In the genomic region with DNA sequence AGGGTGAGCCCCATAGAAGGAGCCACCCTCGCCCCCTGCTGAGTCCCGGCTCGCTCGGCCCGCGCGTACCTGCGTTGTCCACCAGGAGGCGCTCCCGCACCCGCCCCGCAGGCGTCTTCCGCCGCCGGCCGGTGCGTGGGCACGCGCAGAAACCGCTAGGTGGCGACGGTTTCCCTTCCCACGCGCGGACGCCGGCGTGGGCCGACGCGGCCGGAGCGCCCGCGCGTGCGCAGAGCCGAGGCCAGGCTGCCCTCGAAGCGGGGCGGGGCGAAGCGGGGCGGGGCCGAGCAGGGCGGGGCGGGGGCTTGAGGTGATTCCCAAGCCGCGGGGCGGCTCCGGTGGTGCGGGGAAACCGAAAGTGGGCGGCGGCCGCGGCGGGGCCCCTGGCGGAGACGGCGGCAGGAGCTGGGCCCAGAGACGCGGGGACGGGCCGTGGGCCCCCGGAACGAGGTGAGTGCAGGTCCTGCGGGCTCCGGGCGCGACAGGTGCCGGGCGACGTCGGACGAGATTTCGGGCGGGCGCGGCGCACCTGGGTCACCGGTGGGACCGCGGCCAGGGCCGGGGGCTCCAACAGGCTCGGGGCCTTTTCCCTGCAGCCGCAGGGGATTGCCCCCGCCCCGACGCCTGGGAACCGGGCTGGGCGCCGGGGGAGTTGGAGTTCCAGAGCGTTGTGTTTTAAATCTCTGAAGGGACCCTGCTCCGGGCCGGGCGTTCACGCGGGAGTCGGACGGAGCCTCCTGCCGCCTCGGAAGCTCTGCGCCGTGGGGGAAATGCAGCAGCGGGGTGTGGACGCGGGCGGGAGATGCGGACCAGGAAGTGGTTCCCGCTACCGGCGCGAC, we compare ENCODE assay signal across 8 cellular contexts. TPM values are rescaled to one million over a fixed set of nuclear protein-coding genes. Genes with fewer than 3 reads are reported as not detected.
DNase-seq lines count a peak whose midpoint lies in the region; ATAC-seq, FAIRE-seq and TF ChIP-seq lines count a peak whose summit lies in the region.

Gene TDRD7, plus strand, starts transcription at position 308 of the 839 bp plus-strand sequence. CDS start 16,370 bp downstream, outside the sequence.

- H3K36me3 ChIP-seq in SJCRH30 (no peaks in the 10 kb centered on the region), neutrophil (no peaks in the 10 kb centered on the region)

- H3K27ac ChIP-seq in SJCRH30 (no peak within 1 kb of the TSS), neutrophil (peak within 1 kb of the TSS; percentile 91)

- in situ Hi-C loops in KBM-7 (cut with MboI; ENCODE audit: low pct_unique_long_range_greater_than_20kb, low sequenced_read_pairs), result no loop called here

- H3K4me1 ChIP-seq in SJCRH30, result no peaks in the 10 kb centered on the region
- peaks cover 20 to 24% of the 10 kb centered on the region in 2 experiments for H3K4me1 ChIP-seq in neutrophil (ENCODE audit: control insufficient read depth in 1 of 2, insufficient read depth in 1 of 2, low read depth in 1 of 2, low read length in 1 of 2)

- H3K4me3 ChIP-seq in SJCRH30 (peak within 1 kb of the TSS; percentile 70), neutrophil (ENCODE audit: low read depth in 1 of 2, low read length in 1 of 2) (peak within 1 kb of the TSS; percentile 81 to 91)

- TF ChIP-seq CTCF in neutrophil (IDR thresholded peaks at IDR 0.05) (peak; percentile 100), subcutaneous adipose tissue (IDR thresholded peaks at IDR 0.05; ENCODE audit: low read depth) (no peak)

- ATAC-seq in GM21576 (IDR thresholded peaks at IDR 0.05; ENCODE audit: unreplicated experiment), result peak; percentile 83

- DNase-seq in EL, result peak; percentile 83
- peak; percentile 85 for DNase-seq in KBM-7
- peak; percentile 55 to 78 for DNase-seq in SJCRH30
- DNase-seq in activated gamma-delta T cell treated with anti-CD3 and anti-CD28 coated beads, Interleukin-2, amount 50 U/mL, for 16 hours (ENCODE audit: low read depth), result peak; percentile 87
- peak; percentile 96 for DNase-seq in frontal cortex (ENCODE audit: low spot score in 2 of 2)

- H3K9me3 ChIP-seq in SJCRH30 (replicated peaks), result peaks cover 6% of the 10 kb centered on the region; the same call in 1 of the 2 replicates
- no peaks in the 10 kb centered on the region for H3K9me3 ChIP-seq in neutrophil

- H3K27me3 ChIP-seq in SJCRH30 (no peaks in the 10 kb centered on the region; the same call in 1 of the 2 replicates), neutrophil (peaks cover 32% of the 10 kb centered on the region)

- FAIRE-seq in frontal cortex (lab: Jason Lieb, UNC), result no peak

RNA-seq across cellular contexts. Expression of gene TDRD7, which starts in this region (rescaled TPM):
- 2.4 and 2.5 TPM in 2 replicates for total RNA-seq in SJCRH30 (2014; rRNA removed; shearing (Covaris generic))
- total RNA-seq in frontal cortex (20.4 TPM), subcutaneous adipose tissue (10 to 100 TPM in 3 of 4 donors, 1 to 10 TPM in 1; 8.5 to 16.5 (median 13.3) TPM)
